ENCODE assay signal across 8 cellular contexts in genomic region chr2:226031078-226031937, GRCh38.
DNase-seq lines count a peak whose midpoint lies in the region; ATAC-seq, FAIRE-seq and TF ChIP-seq lines count a peak whose summit lies in the region.

No MANE protein-coding gene starts in this region.

- peak overlapping the region; percentile 64 for H3K4me3 Mint-ChIP-seq in activated naive CD8-positive, alpha-beta T cell treated with anti-CD3 and anti-CD28 coated beads, Interleukin-2, amount 10 ng/mL, durations not matched to agents 7 days and 5 days

- H3K4me1 Mint-ChIP-seq in activated naive CD8-positive, alpha-beta T cell treated with anti-CD3 and anti-CD28 coated beads, Interleukin-2, amount 10 ng/mL, durations not matched to agents 7 days and 5 days = peaks cover 9% of the 10 kb centered on the region

- TF ChIP-seq CTCF in D721Med (IDR thresholded peaks at IDR 0.05; ENCODE audit: insufficient read depth, missing control alignments) (no peak), cardiac muscle cell (IDR thresholded peaks at IDR 0.05; ENCODE audit: low read depth, low read length) (no peak), osteoblast (IDR thresholded peaks at IDR 0.05; ENCODE audit: extremely low read depth, low read depth, low read length) (no peak)

- no peak for TF ChIP-seq POLR2A in GM12892 (IDR thresholded peaks at IDR 0.05; ENCODE audit: low read depth, low read length)

- no peaks in the 10 kb centered on the region for H3K36me3 Mint-ChIP-seq in activated naive CD8-positive, alpha-beta T cell treated with anti-CD3 and anti-CD28 coated beads, Interleukin-2, amount 10 ng/mL, durations not matched to agents 7 days and 5 days

- H3K4me2 ChIP-seq in osteoblast (ENCODE audit: insufficient read depth, low read length) = peak overlapping the region; percentile 86

- no peaks in the 10 kb centered on the region for H4K20me1 ChIP-seq in osteoblast (ENCODE audit: insufficient read depth, low read length)

- ATAC-seq in HG02678 (IDR thresholded peaks at IDR 0.05; ENCODE audit: unreplicated experiment) = peak; percentile 58
- peak; percentile 74 for ATAC-seq in activated naive CD8-positive, alpha-beta T cell treated with anti-CD3 and anti-CD28 coated beads, Interleukin-2, amount 10 ng/mL, durations not matched to agents 7 days and 5 days (ENCODE audit: low read depth)

- POLR2A ChIA-PET in activated naive CD8-positive, alpha-beta T cell treated with anti-CD3 and anti-CD28 coated beads, Interleukin-2, amount 10 ng/mL, durations not matched to agents 7 days and 5 days (lab: Charles Lee) = no interaction called here

- peak; percentile 38 for DNase-seq in D721Med (ENCODE audit: insufficient read length, low spot score)
- peak; percentile 84 for DNase-seq in NCI-H510A treated with DMSO at 0.1 percent for 48 hours (lab: John Stamatoyannopoulos, UW)
- DNase-seq in activated naive CD8-positive, alpha-beta T cell treated with anti-CD3 and anti-CD28 coated beads, Interleukin-2, amount 10 ng/mL, durations not matched to agents 7 days and 5 days = peak; percentile 40
- DNase-seq in cardiac muscle cell (ENCODE audit: low read depth in 1 of 2, low spot score in 1 of 2) = peak; percentile 84 to 85
- DNase-seq in osteoblast (ENCODE audit: insufficient read length, low spot score, missing footprints) = peak; percentile 87
- peak; percentile 81 for DNase-seq in urothelium cell line (ENCODE audit: low spot score)
- no peak for DNase-seq in GM12892 (ENCODE audit: insufficient read length)

- H3K79me2 ChIP-seq in osteoblast (ENCODE audit: insufficient read depth, low read length) = no peaks in the 10 kb centered on the region

- H3K9me3 Mint-ChIP-seq in activated naive CD8-positive, alpha-beta T cell treated with anti-CD3 and anti-CD28 coated beads, Interleukin-2, amount 10 ng/mL, durations not matched to agents 7 days and 5 days = peaks cover 1% of the 10 kb centered on the region

- no peaks in the 10 kb centered on the region for H3K36me3 ChIP-seq in cardiac muscle cell
- no peaks in the 10 kb centered on the region for H3K36me3 ChIP-seq in osteoblast (ENCODE audit: insufficient read depth, low read length)

- no peaks in the 10 kb centered on the region for H3K27me3 ChIP-seq in cardiac muscle cell
- H3K27me3 ChIP-seq in osteoblast (ENCODE audit: insufficient read depth, low read length) = no peaks in the 10 kb centered on the region

- H3K27ac Mint-ChIP-seq in activated naive CD8-positive, alpha-beta T cell treated with anti-CD3 and anti-CD28 coated beads, Interleukin-2, amount 10 ng/mL, durations not matched to agents 7 days and 5 days = no peak overlapping the region

- peak overlapping the region; percentile 86 for H3K27ac ChIP-seq in cardiac muscle cell
- H3K27ac ChIP-seq in osteoblast (ENCODE audit: low read depth, low read length) = peak overlapping the region; percentile 33

- peak overlapping the region; percentile 52 for H3K4me3 ChIP-seq in cardiac muscle cell
- peak overlapping the region; percentile 84 for H3K4me3 ChIP-seq in osteoblast (ENCODE audit: insufficient read depth, low read length)

- H3K9me3 ChIP-seq in cardiac muscle cell (ENCODE audit: low read depth) = no peaks in the 10 kb centered on the region
- H3K9me3 ChIP-seq in osteoblast (ENCODE audit: low read depth, low read length) = no peaks in the 10 kb centered on the region

- FAIRE-seq in D721Med (lab: Jason Lieb, UNC) (no peak), urothelium cell line (lab: Jason Lieb, UNC) (no peak), GM12892 (lab: Jason Lieb, UNC) (no peak)

- H3K27me3 Mint-ChIP-seq in activated naive CD8-positive, alpha-beta T cell treated with anti-CD3 and anti-CD28 coated beads, Interleukin-2, amount 10 ng/mL, durations not matched to agents 7 days and 5 days = peaks cover 36% of the 10 kb centered on the region

- H2AFZ ChIP-seq in osteoblast (ENCODE audit: low read length) = peak overlapping the region; percentile 97

- H3K4me1 ChIP-seq in cardiac muscle cell (ENCODE audit: low read depth) = peaks cover 11% of the 10 kb centered on the region
- H3K4me1 ChIP-seq in osteoblast (ENCODE audit: insufficient read depth, low read length) = peaks cover 11% of the 10 kb centered on the region
